In genomic region chr15:42490743-42491539, GRCh38 we compare ENCODE assay signal across 8 cellular contexts. TPM values are rescaled to one million over a fixed set of nuclear protein-coding genes. Genes with fewer than 3 reads are reported as not detected.
DNase-seq lines count a peak whose midpoint lies in the region; ATAC-seq and TF ChIP-seq lines count a peak whose summit lies in the region.

Gene ZNF106 (minus strand): TSS chr15:42491141. CDS start chr15:42472289, 18,852 bp downstream.

- intact Hi-C loops in breast epithelium (cut with DNase I; ENCODE audit: low total_unique reads), result no loop called here

- H3K27me3 ChIP-seq in WERI-Rb-1 (ENCODE audit: insufficient read depth, low read depth, severe bottlenecking) (no peaks in the 10 kb centered on the region), breast epithelium (no peaks in the 10 kb centered on the region), iPS-20b (ENCODE audit: insufficient read depth, low read length) (no peaks in the 10 kb centered on the region), skeletal muscle tissue (ENCODE audit: control insufficient read depth in 3 of 3, insufficient read depth in 3 of 3, low read length in 3 of 3) (no peaks in the 10 kb centered on the region)

- peak; percentile 78 for TF ChIP-seq POLR2A in breast epithelium (IDR thresholded peaks at IDR 0.05)

- H3K9me3 ChIP-seq in WERI-Rb-1 (ENCODE audit: severe bottlenecking), result no peaks in the 10 kb centered on the region
- H3K9me3 ChIP-seq in breast epithelium, result no peaks in the 10 kb centered on the region
- H3K9me3 ChIP-seq in iPS-20b (ENCODE audit: insufficient read depth, low read depth, low read length), result no peaks in the 10 kb centered on the region
- H3K9me3 ChIP-seq in skeletal muscle tissue (ENCODE audit: control insufficient read depth in 3 of 3, low read length in 3 of 3), result no peaks in the 10 kb centered on the region

- H3K9ac ChIP-seq in iPS-20b (ENCODE audit: low read depth, low read length) (peak within 1 kb of the TSS; percentile 93), skeletal muscle tissue (ENCODE audit: low read depth in 1 of 3, low read length in 3 of 3) (peak within 1 kb of the TSS; percentile 87 to 99 (median 95))

- H3K36me3 ChIP-seq in WERI-Rb-1, result no peaks in the 10 kb centered on the region
- no peaks in the 10 kb centered on the region for H3K36me3 ChIP-seq in breast epithelium
- no peaks in the 10 kb centered on the region for H3K36me3 ChIP-seq in iPS-20b (ENCODE audit: insufficient read depth, low read depth, low read length)
- H3K36me3 ChIP-seq in skeletal muscle tissue (ENCODE audit: control insufficient read depth in 3 of 3, insufficient read depth in 3 of 3, low read length in 3 of 3), result peaks cover 0 to 2% (median 0%) of the 10 kb centered on the region in 3 donors

- peak within 1 kb of the TSS; percentile 83 for H3K27ac ChIP-seq in WERI-Rb-1
- H3K27ac ChIP-seq in breast epithelium, result peak within 1 kb of the TSS; percentile 93 to 97
- H3K27ac ChIP-seq in iPS-20b (ENCODE audit: low read length), result peak within 1 kb of the TSS; percentile 93
- peak within 1 kb of the TSS; percentile 92 for H3K27ac ChIP-seq in skeletal muscle tissue (ENCODE audit: low read depth, low read length)

- H3K4me1 ChIP-seq in breast epithelium (peaks cover 0 to 7% of the 10 kb centered on the region in 2 donors), iPS-20b (ENCODE audit: insufficient read depth, low read length) (peaks cover 4% of the 10 kb centered on the region; the same call in 1 of the 2 replicates), skeletal muscle tissue (ENCODE audit: control insufficient read depth in 3 of 3, insufficient read depth in 3 of 3, low read length in 3 of 3) (peaks cover 9 to 15% (median 14%) of the 10 kb centered on the region in 3 donors)

- 0 out of 2 replicates have a peak, but pooled peaks have one; percentile 11 for TF ChIP-seq CTCF in GM12874 (IDR thresholded peaks at IDR 0.05; ENCODE audit: insufficient read depth, low read depth, low read length)
- no peak for TF ChIP-seq CTCF in WERI-Rb-1 (IDR thresholded peaks at IDR 0.05; ENCODE audit: low read depth, low read length)
- TF ChIP-seq CTCF in breast epithelium (IDR thresholded peaks at IDR 0.05), result peak in 1 of 3 donors; percentile 14

- H3K4me3 ChIP-seq in WERI-Rb-1 (ENCODE audit: low read depth, low read length) (peak within 1 kb of the TSS; percentile 80), breast epithelium (peak within 1 kb of the TSS; percentile 81 to 94 (median 93)), iPS-20b (ENCODE audit: low read length) (peak within 1 kb of the TSS; percentile 90), skeletal muscle tissue (ENCODE audit: low read length in 3 of 3) (peak within 1 kb of the TSS; percentile 78 to 98 (median 96))

- ATAC-seq in HG03103 (IDR thresholded peaks at IDR 0.05; ENCODE audit: low read depth, unreplicated experiment) (peak; percentile 36), GM19395 (IDR thresholded peaks at IDR 0.05; ENCODE audit: unreplicated experiment) (no peak)

- DNase-seq in NCI-H2227 (lab: John Stamatoyannopoulos, UW; ENCODE audit: unreplicated experiment) (peak; percentile 91), WERI-Rb-1 (peak; percentile 86), breast epithelium (ENCODE audit: low spot score in 2 of 2) (peak; percentile 67 to 83)

RNA-seq across cellular contexts. Expression of gene ZNF106, which starts in this region (rescaled TPM):
- 100 to 1,000 TPM in 1 of 3 donors, 10 to 100 TPM in 2; 59.6 to 151 (median 60.0) TPM for total RNA-seq in breast epithelium
- 274 TPM for total RNA-seq in skeletal muscle tissue
